Comparison of ENCODE assay signal across 1 cellular context in genomic region chr16:67943256-67943618, GRCh38.
A peak's percentile ranks its signal among the peaks of the same experiment; 100 is the strongest.
TF ChIP-seq lines count a peak whose summit lies in the region.

No MANE protein-coding gene starts in this region.

TF ChIP-seq in HepG2, 621 proteins besides CTCF, POLR2A, EP300 and RAD21 (continued from another document and continues in another):
- TF ChIP-seq GMEB1 (CRISPR knock-in tag; IDR thresholded peaks at IDR 0.05; ENCODE audit: borderline replicate concordance) (no peak), CBX2 (IDR thresholded peaks at IDR 0.05; ENCODE audit: low read depth, low read length) (no peak), CBX2 (CRISPR knock-in tag; IDR thresholded peaks at IDR 0.05; ENCODE audit: low read depth) (no peak), DMTF1 (CRISPR knock-in tag; IDR thresholded peaks at IDR 0.05) (0 out of 2 replicates have a peak, but pooled peaks have one; percentile 3), ZIK1 (CRISPR knock-in tag; IDR thresholded peaks at IDR 0.05; ENCODE audit: borderline replicate concordance, low read depth) (0 out of 2 replicates have a peak, but pooled peaks have one; percentile 17), TEF (CRISPR knock-in tag; IDR thresholded peaks at IDR 0.05) (no peak), ZNF362 (CRISPR knock-in tag; IDR thresholded peaks at IDR 0.05; ENCODE audit: borderline replicate concordance) (0 out of 2 replicates have a peak, but pooled peaks have one; percentile 10), ATF4 (CRISPR knock-in tag; IDR thresholded peaks at IDR 0.05) (peak in 1 of 2 experiments; percentile 39; a peak in 1 of 4 replicates), WIZ (CRISPR knock-in tag; IDR thresholded peaks at IDR 0.05) (no peak), ZNF136 (CRISPR knock-in tag; IDR thresholded peaks at IDR 0.05; ENCODE audit: low read depth) (no peak), PCBP1 (IDR thresholded peaks at IDR 0.05; ENCODE audit: borderline replicate concordance, low read depth, low read length) (no peak; the same call in 1 of the 2 replicates), RFX5 (IDR thresholded peaks at IDR 0.05; ENCODE audit: low read depth, low read length) (no peak), ZNF260 (CRISPR knock-in tag; IDR thresholded peaks at IDR 0.05; ENCODE audit: borderline replicate concordance, low read depth) (no peak), KLF6 (CRISPR knock-in tag; IDR thresholded peaks at IDR 0.05) (no peak), ZSCAN22 (CRISPR knock-in tag; IDR thresholded peaks at IDR 0.05) (no peak), ZMAT5 (CRISPR knock-in tag; IDR thresholded peaks at IDR 0.05; ENCODE audit: borderline replicate concordance, low read depth) (no peak), ZNF180 (CRISPR knock-in tag; IDR thresholded peaks at IDR 0.05; ENCODE audit: borderline replicate concordance, low read depth) (no peak), ZBTB44 (CRISPR knock-in tag; IDR thresholded peaks at IDR 0.05) (no peak), ZFP36 (IDR thresholded peaks at IDR 0.05; ENCODE audit: borderline replicate concordance, low read depth, low read length, partially characterized antibody) (no peak), ZNF142 (CRISPR knock-in tag; IDR thresholded peaks at IDR 0.05) (no peak; the same call in 1 of the 2 replicates), NFE2L2 (IDR thresholded peaks at IDR 0.05; ENCODE audit: low read length) (no peak; the same call in 1 of the 2 replicates), ZNF382 (CRISPR knock-in tag; IDR thresholded peaks at IDR 0.05; ENCODE audit: borderline replicate concordance) (no peak), MIXL1 (CRISPR knock-in tag; IDR thresholded peaks at IDR 0.05) (no peak; the same call in 1 of the 2 replicates), DNMT3B (CRISPR knock-in tag; conservative IDR thresholded peaks at IDR 0.05) (no peak), MED1 (CRISPR knock-in tag; IDR thresholded peaks at IDR 0.05) (peak; percentile 70), ZNF7 (CRISPR knock-in tag; IDR thresholded peaks at IDR 0.05) (no peak), SMARCE1 (IDR thresholded peaks at IDR 0.05; ENCODE audit: borderline replicate concordance) (no peak), PHF5A (CRISPR knock-in tag; IDR thresholded peaks at IDR 0.05; ENCODE audit: low read depth, unreplicated experiment) (peak; percentile 23), ZBTB38 (CRISPR knock-in tag; IDR thresholded peaks at IDR 0.05) (no peak), TRIM22 (IDR thresholded peaks at IDR 0.05) (no peak), SP5 (CRISPR knock-in tag; IDR thresholded peaks at IDR 0.05; ENCODE audit: borderline replicate concordance, low read depth) (peak; percentile 24; the same call in 1 of the 2 replicates), FOXM1 (CRISPR knock-in tag; IDR thresholded peaks at IDR 0.05) (no peak), PLSCR1 (CRISPR knock-in tag; IDR thresholded peaks at IDR 0.05; ENCODE audit: borderline replicate concordance) (no peak), PLRG1 (conservative IDR thresholded peaks at IDR 0.05) (no peak), SATB2 (CRISPR knock-in tag; IDR thresholded peaks at IDR 0.05) (no peak), PITX1 (CRISPR knock-in tag; IDR thresholded peaks at IDR 0.05) (peak; percentile 81; the same call in 1 of the 2 replicates), CENPBD1 (CRISPR knock-in tag; IDR thresholded peaks at IDR 0.05; ENCODE audit: borderline replicate concordance, low read depth) (no peak), THAP7 (CRISPR knock-in tag; IDR thresholded peaks at IDR 0.05) (no peak), ZFP41 (CRISPR knock-in tag; IDR thresholded peaks at IDR 0.05; ENCODE audit: borderline replicate concordance) (no peak), AGO1 (IDR thresholded peaks at IDR 0.05; ENCODE audit: low read depth, low read length, poor library complexity, severe bottlenecking) (no peak), KDM4B (CRISPR knock-in tag; IDR thresholded peaks at IDR 0.05) (no peak), PHB2 (IDR thresholded peaks at IDR 0.05; ENCODE audit: partially characterized antibody) (no peak), STAT5B (CRISPR knock-in tag; IDR thresholded peaks at IDR 0.05) (no peak), ZNF546 (CRISPR knock-in tag; conservative IDR thresholded peaks at IDR 0.05) (no peak), ZNF576 (CRISPR knock-in tag; IDR thresholded peaks at IDR 0.05) (peak; percentile 82; the same call in 1 of the 2 replicates), GATAD2A (CRISPR knock-in tag; IDR thresholded peaks at IDR 0.05) (peak; percentile 74)
